ENCODE assay signal across 2 cellular contexts in the genomic region with DNA sequence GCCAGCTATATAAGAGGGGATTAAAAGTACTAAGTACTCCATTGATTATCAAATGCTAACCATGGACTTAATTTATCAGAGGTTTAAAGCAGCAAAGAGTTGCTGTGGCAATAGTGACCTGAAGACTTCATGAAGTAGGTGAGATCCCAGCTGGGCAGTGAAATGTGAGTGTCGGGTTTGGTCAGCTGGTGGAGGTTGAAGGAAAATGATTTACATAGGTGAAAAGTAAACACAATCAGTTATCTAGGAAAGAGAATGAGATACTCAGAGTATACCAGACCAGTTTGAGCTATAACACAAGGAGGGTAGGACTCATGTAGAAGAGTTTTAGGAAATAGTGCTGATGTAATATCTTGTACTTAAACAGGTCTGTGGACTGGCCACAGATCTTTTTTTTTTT.
TF ChIP-seq lines count a peak whose summit lies in the region.

No MANE protein-coding gene starts in this region.

TF ChIP-seq in HepG2, 621 proteins besides CTCF, POLR2A, EP300 and RAD21 (continues in another document):
- TF ChIP-seq ZSCAN22 (CRISPR knock-in tag; IDR thresholded peaks at IDR 0.05) (no peak), ZNF256 (CRISPR knock-in tag; conservative IDR thresholded peaks at IDR 0.05) (no peak), ZFP82 (CRISPR knock-in tag; IDR thresholded peaks at IDR 0.05; ENCODE audit: borderline replicate concordance) (no peak), TBL1XR1 (IDR thresholded peaks at IDR 0.05; ENCODE audit: borderline replicate concordance, low read length, partially characterized antibody) (no peak), SOX13 (IDR thresholded peaks at IDR 0.05) (no peak), SOX13 (CRISPR knock-in tag; conservative IDR thresholded peaks at IDR 0.05 in 1 of 2, IDR thresholded peaks at IDR 0.05 in 1 of 2) (peak in 1 of 2 experiments; percentile 16; a peak in 1 of 4 replicates), FOXP1 (IDR thresholded peaks at IDR 0.05) (no peak), FOXP1 (CRISPR knock-in tag; IDR thresholded peaks at IDR 0.05) (peak; percentile 28; the same call in 1 of the 2 replicates), KDM1A (CRISPR knock-in tag; IDR thresholded peaks at IDR 0.05) (no peak), ZNF549 (CRISPR knock-in tag; IDR thresholded peaks at IDR 0.05) (no peak), ZFP1 (CRISPR knock-in tag; IDR thresholded peaks at IDR 0.05) (no peak), AGO1 (IDR thresholded peaks at IDR 0.05; ENCODE audit: low read depth, low read length, poor library complexity, severe bottlenecking) (no peak), SALL1 (CRISPR knock-in tag; IDR thresholded peaks at IDR 0.05) (no peak), GLI4 (CRISPR knock-in tag; IDR thresholded peaks at IDR 0.05; ENCODE audit: borderline replicate concordance) (no peak), ZNF572 (CRISPR knock-in tag; IDR thresholded peaks at IDR 0.05) (no peak), BCL6 (CRISPR knock-in tag; IDR thresholded peaks at IDR 0.05) (peak; percentile 75), FOXA1 (IDR thresholded peaks at IDR 0.05) (no peak), FOXA1 (CRISPR knock-in tag; IDR thresholded peaks at IDR 0.05) (peak; percentile 35; the same call in 1 of the 2 replicates), RARA (CRISPR knock-in tag; IDR thresholded peaks at IDR 0.05) (no peak), KLF6 (CRISPR knock-in tag; IDR thresholded peaks at IDR 0.05) (no peak)
- TF ChIP-seq, protein P1, sequence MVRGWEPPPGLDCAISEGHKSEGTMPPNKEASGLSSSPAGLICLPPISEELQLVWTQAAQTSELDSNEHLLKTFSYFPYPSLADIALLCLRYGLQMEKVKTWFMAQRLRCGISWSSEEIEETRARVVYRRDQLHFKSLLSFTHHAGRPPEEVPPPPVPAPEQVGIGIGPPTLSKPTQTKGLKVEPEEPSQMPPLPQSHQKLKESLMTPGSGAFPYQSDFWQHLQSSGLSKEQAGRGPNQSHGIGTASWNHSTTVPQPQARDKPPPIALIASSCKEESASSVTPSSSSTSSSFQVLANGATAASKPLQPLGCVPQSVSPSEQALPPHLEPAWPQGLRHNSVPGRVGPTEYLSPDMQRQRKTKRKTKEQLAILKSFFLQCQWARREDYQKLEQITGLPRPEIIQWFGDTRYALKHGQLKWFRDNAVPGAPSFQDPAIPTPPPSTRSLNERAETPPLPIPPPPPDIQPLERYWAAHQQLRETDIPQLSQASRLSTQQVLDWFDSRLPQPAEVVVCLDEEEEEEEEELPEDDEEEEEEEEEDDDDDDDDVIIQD (CRISPR knock-in tag; IDR thresholded peaks at IDR 0.05; ENCODE audit: low read depth): peak; percentile 74; the same call in 1 of the 2 replicates
- TF ChIP-seq, protein P2, sequence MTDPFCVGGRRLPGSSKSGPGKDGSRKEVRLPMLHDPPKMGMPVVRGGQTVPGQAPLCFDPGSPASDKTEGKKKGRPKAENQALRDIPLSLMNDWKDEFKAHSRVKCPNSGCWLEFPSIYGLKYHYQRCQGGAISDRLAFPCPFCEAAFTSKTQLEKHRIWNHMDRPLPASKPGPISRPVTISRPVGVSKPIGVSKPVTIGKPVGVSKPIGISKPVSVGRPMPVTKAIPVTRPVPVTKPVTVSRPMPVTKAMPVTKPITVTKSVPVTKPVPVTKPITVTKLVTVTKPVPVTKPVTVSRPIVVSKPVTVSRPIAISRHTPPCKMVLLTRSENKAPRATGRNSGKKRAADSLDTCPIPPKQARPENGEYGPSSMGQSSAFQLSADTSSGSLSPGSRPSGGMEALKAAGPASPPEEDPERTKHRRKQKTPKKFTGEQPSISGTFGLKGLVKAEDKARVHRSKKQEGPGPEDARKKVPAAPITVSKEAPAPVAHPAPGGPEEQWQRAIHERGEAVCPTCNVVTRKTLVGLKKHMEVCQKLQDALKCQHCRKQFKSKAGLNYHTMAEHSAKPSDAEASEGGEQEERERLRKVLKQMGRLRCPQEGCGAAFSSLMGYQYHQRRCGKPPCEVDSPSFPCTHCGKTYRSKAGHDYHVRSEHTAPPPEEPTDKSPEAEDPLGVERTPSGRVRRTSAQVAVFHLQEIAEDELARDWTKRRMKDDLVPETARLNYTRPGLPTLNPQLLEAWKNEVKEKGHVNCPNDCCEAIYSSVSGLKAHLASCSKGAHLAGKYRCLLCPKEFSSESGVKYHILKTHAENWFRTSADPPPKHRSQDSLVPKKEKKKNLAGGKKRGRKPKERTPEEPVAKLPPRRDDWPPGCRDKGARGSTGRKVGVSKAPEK (CRISPR knock-in tag; IDR thresholded peaks at IDR 0.05; ENCODE audit: borderline replicate concordance): no peak
- TF ChIP-seq, protein P3, sequence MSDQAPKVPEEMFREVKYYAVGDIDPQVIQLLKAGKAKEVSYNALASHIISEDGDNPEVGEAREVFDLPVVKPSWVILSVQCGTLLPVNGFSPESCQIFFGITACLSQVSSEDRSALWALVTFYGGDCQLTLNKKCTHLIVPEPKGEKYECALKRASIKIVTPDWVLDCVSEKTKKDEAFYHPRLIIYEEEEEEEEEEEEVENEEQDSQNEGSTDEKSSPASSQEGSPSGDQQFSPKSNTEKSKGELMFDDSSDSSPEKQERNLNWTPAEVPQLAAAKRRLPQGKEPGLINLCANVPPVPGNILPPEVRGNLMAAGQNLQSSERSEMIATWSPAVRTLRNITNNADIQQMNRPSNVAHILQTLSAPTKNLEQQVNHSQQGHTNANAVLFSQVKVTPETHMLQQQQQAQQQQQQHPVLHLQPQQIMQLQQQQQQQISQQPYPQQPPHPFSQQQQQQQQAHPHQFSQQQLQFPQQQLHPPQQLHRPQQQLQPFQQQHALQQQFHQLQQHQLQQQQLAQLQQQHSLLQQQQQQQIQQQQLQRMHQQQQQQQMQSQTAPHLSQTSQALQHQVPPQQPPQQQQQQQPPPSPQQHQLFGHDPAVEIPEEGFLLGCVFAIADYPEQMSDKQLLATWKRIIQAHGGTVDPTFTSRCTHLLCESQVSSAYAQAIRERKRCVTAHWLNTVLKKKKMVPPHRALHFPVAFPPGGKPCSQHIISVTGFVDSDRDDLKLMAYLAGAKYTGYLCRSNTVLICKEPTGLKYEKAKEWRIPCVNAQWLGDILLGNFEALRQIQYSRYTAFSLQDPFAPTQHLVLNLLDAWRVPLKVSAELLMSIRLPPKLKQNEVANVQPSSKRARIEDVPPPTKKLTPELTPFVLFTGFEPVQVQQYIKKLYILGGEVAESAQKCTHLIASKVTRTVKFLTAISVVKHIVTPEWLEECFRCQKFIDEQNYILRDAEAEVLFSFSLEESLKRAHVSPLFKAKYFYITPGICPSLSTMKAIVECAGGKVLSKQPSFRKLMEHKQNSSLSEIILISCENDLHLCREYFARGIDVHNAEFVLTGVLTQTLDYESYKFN (CRISPR knock-in tag; conservative IDR thresholded peaks at IDR 0.05): no peak

TF ChIP-seq in WTC11, 78 proteins besides CTCF, POLR2A, EP300 and RAD21:
- TF ChIP-seq NFE2L1 (CRISPR knock-in tag; IDR thresholded peaks at IDR 0.05) (no peak), GABPB1 (CRISPR knock-in tag; IDR thresholded peaks at IDR 0.05) (0 out of 2 replicates have a peak, but pooled peaks have one; percentile 19)
- TF ChIP-seq, protein P4, sequence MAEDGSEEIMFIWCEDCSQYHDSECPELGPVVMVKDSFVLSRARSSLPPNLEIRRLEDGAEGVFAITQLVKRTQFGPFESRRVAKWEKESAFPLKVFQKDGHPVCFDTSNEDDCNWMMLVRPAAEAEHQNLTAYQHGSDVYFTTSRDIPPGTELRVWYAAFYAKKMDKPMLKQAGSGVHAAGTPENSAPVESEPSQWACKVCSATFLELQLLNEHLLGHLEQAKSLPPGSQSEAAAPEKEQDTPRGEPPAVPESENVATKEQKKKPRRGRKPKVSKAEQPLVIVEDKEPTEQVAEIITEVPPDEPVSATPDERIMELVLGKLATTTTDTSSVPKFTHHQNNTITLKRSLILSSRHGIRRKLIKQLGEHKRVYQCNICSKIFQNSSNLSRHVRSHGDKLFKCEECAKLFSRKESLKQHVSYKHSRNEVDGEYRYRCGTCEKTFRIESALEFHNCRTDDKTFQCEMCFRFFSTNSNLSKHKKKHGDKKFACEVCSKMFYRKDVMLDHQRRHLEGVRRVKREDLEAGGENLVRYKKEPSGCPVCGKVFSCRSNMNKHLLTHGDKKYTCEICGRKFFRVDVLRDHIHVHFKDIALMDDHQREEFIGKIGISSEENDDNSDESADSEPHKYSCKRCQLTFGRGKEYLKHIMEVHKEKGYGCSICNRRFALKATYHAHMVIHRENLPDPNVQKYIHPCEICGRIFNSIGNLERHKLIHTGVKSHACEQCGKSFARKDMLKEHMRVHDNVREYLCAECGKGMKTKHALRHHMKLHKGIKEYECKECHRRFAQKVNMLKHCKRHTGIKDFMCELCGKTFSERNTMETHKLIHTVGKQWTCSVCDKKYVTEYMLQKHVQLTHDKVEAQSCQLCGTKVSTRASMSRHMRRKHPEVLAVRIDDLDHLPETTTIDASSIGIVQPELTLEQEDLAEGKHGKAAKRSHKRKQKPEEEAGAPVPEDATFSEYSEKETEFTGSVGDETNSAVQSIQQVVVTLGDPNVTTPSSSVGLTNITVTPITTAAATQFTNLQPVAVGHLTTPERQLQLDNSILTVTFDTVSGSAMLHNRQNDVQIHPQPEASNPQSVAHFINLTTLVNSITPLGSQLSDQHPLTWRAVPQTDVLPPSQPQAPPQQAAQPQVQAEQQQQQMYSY (CRISPR knock-in tag; IDR thresholded peaks at IDR 0.05): no peak
